ENCODE assay signal across 15 cellular contexts in the genomic region with DNA sequence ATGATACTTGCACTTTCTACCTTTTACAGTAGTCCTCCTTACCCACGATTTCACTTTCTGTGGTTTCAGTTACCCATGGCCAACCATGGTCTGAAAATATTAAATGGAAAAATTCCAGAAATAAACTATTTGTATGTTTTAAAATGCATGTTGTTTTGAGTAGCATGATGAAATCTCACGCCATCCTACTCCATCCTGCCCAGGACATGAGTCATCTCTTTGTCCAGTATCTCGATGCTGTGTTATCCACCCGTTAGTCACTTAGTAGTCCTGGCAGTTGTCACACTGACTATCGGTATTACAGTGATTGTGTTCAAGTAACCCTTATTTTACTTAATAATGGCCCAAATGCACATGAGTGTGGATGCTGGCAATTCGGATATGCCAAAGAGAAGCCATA. TPM values are rescaled to one million over a fixed set of nuclear protein-coding genes. Genes with fewer than 3 reads are reported as not detected.
DNase-seq lines count a peak whose midpoint lies in the region; ATAC-seq and TF ChIP-seq lines count a peak whose summit lies in the region.
"Had no signal": no experiment of that assay in that cellular context is flagged by ENCODE, and none has a peak within 500 bp of the region (broad histone marks: within the 10 kb centered on the region; RNA-seq: fewer than 3 reads in every experiment).

No MANE protein-coding gene starts in this region.

- no peaks in the 10 kb centered on the region for H3K27me3 ChIP-seq in MG63
- no peaks in the 10 kb centered on the region for H3K27me3 ChIP-seq in CD8-positive, alpha-beta T cell (ENCODE audit: insufficient read depth, low read length)

- no peak overlapping the region for H3K27ac ChIP-seq in CD8-positive, alpha-beta T cell (ENCODE audit: low read depth, low read length)
- H3K27ac ChIP-seq: HL-60 had no signal

- no peaks in the 10 kb centered on the region for H3K4me1 Mint-ChIP-seq in CD8-positive, alpha-beta T cell (ENCODE audit: low read depth)
- H3K4me1 Mint-ChIP-seq: T-cell had no signal

- TF ChIP-seq CTCF in CD8-positive, alpha-beta T cell (IDR thresholded peaks at IDR 0.05) = no peak

- no peaks in the 10 kb centered on the region for H3K9me3 ChIP-seq in MG63
- H3K9me3 ChIP-seq in CD8-positive, alpha-beta T cell (ENCODE audit: low read length) = no peaks in the 10 kb centered on the region

- DNase-seq in Caki2 (ENCODE audit: low read depth) = peak; percentile 83
- DNase-seq in MG63 = peak; percentile 66
- DNase-seq in amniotic stem cell (lab: John Stamatoyannopoulos, UW) = peak; percentile 9
- peak; percentile 70 for DNase-seq in islet precursor cell
- no peak for DNase-seq in SKM-1 (lab: John Stamatoyannopoulos, UW; ENCODE audit: unreplicated experiment)
- no peak for DNase-seq in NCI-H187 treated with DMSO at 0.1 percent for 48 hours (lab: John Stamatoyannopoulos, UW)
- no peak for DNase-seq in CD8-positive, alpha-beta T cell
- no peak for DNase-seq in stimulated activated CD4-positive, alpha-beta T cell treated with anti-CD3 and anti-CD28 coated beads, Interleukin-2, amount 100 ng/mL, for 24 hours
- DNase-seq: GOT3, hippocampal formation, NCI-H2107, T-cell had no signal

- no peak for ATAC-seq in CD8-positive, alpha-beta T cell
- ATAC-seq: stimulated activated memory B cell treated with anti-CD40 and anti-IgM and Interleukin-4, amounts not matched to agents 10 μg/mL and 1 μg/mL and 100 μg/mL, for 72 hours; T-cell had no signal

- H3K9me3 Mint-ChIP-seq in CD8-positive, alpha-beta T cell = no peaks in the 10 kb centered on the region
- H3K9me3 Mint-ChIP-seq: brain; stimulated activated memory B cell treated with anti-CD40 and anti-IgM and Interleukin-4, amounts not matched to agents 10 μg/mL and 1 μg/mL and 100 μg/mL, for 72 hours had no signal

- H3K36me3 ChIP-seq in MG63 = no peaks in the 10 kb centered on the region
- H3K36me3 ChIP-seq in CD8-positive, alpha-beta T cell (ENCODE audit: insufficient read depth, low read length) = no peaks in the 10 kb centered on the region

- no peaks in the 10 kb centered on the region for H3K27me3 Mint-ChIP-seq in CD8-positive, alpha-beta T cell (ENCODE audit: low read depth)
- H3K27me3 Mint-ChIP-seq: brain; stimulated activated memory B cell treated with anti-CD40 and anti-IgM and Interleukin-4, amounts not matched to agents 10 μg/mL and 1 μg/mL and 100 μg/mL, for 72 hours; T-cell had no signal

- CTCF ChIA-PET in CD8-positive, alpha-beta T cell (lab: Charles Lee) = no interaction called here

- no peak overlapping the region for H3K27ac Mint-ChIP-seq in CD8-positive, alpha-beta T cell
- H3K27ac Mint-ChIP-seq: stimulated activated memory B cell treated with anti-CD40 and anti-IgM and Interleukin-4, amounts not matched to agents 10 μg/mL and 1 μg/mL and 100 μg/mL, for 72 hours; T-cell had no signal

- H3K4me3 Mint-ChIP-seq in CD8-positive, alpha-beta T cell = no peak overlapping the region
- H3K4me3 Mint-ChIP-seq: brain; stimulated activated memory B cell treated with anti-CD40 and anti-IgM and Interleukin-4, amounts not matched to agents 10 μg/mL and 1 μg/mL and 100 μg/mL, for 72 hours; T-cell had no signal

- H3K36me3 Mint-ChIP-seq in CD8-positive, alpha-beta T cell = no peaks in the 10 kb centered on the region
- H3K36me3 Mint-ChIP-seq: stimulated activated memory B cell treated with anti-CD40 and anti-IgM and Interleukin-4, amounts not matched to agents 10 μg/mL and 1 μg/mL and 100 μg/mL, for 72 hours; T-cell had no signal

- H3K4me3 ChIP-seq in MG63 = no peak overlapping the region
- H3K4me3 ChIP-seq in CD8-positive, alpha-beta T cell (ENCODE audit: low read depth, low read length) = no peak overlapping the region

- intact Hi-C loops in CD8-positive, alpha-beta T cell (cut with DNase I, micrococcal nuclease) = no loop called here

- POLR2A ChIA-PET in CD8-positive, alpha-beta T cell (lab: Charles Lee) = no interaction called here

- in situ Hi-C loops in Caki2 (cut with HindIII; ENCODE audit: low pct_unique_long_range_greater_than_20kb, low sequenced_read_pairs) = no loop called here

- no peaks in the 10 kb centered on the region for H3K4me1 ChIP-seq in CD8-positive, alpha-beta T cell (ENCODE audit: insufficient read depth, low read length)

RNA-seq across cellular contexts. Expression of a gene that starts 22.4 kb away (rescaled TPM):
- total RNA-seq in Caki2 (2014; rRNA removed; shearing (Covaris generic); ENCODE audit: low replicate concordance) = 0.74 and 1.1 TPM in 2 replicates
- not detected in 2 replicates for total RNA-seq in MG63 (2014; rRNA removed; shearing (Covaris generic); ENCODE audit: low replicate concordance)
- total RNA-seq in CD8-positive, alpha-beta T cell = not detected

Comparison
In these comparisons a context has a peak if more than half of its experiments do, and no peak if none do; other contexts are left out.
1. DNase-seq: peak in Caki2 (single experiment), MG63 (single experiment), amniotic stem cell (single experiment) and islet precursor cell (single experiment); none in SKM-1 (single experiment), NCI-H187 treated with DMSO at 0.1 percent for 48 hours (single experiment), CD8-positive, alpha-beta T cell (0 of 7) and stimulated activated CD4-positive, alpha-beta T cell treated with anti-CD3 and anti-CD28 coated beads, Interleukin-2, amount 100 ng/mL, for 24 hours (0 of 2).